ENCODE assay signal across 14 cellular contexts in genomic region chr9:110110154-110110553, GRCh38.
DNase-seq lines count a peak whose midpoint lies in the region; ATAC-seq and TF ChIP-seq lines count a peak whose summit lies in the region.
"Had no signal": no experiment of that assay in that cellular context is flagged by ENCODE, and none has a peak within 500 bp of the region (broad histone marks: within the 10 kb centered on the region; RNA-seq: fewer than 3 reads in every experiment).

No MANE protein-coding gene starts in this region.

- no peaks in the 10 kb centered on the region for H3K36me3 ChIP-seq in vagina
- no peaks in the 10 kb centered on the region for H3K36me3 ChIP-seq in HAP-1 (replicated peaks)
- H3K36me3 ChIP-seq: tibial nerve had no signal

- H3K4me1 ChIP-seq in vagina (peaks cover 2% of the 10 kb centered on the region), HAP-1 (no peaks in the 10 kb centered on the region)

- DNase-seq in chondrocyte (ENCODE audit: low spot score): no peak
- no peak for DNase-seq in vagina (ENCODE audit: extremely low spot score in 2 of 2)
- no peak for DNase-seq in HAP-1 (ENCODE audit: low spot score in 2 of 2)
- no peak for DNase-seq in caudate nucleus (lab: John Stamatoyannopoulos, UW)
- DNase-seq in head of caudate nucleus: no peak
- DNase-seq: activated CD4-positive, alpha-beta memory T cell treated with anti-CD3 and anti-CD28 coated beads, Interleukin-2, amount 10 ng/mL, durations not matched to agents 7 days and 5 days; hippocampal formation; mesendoderm; NCI-H446 treated with DMSO at 0.1 percent for 48 hours had no signal

- ATAC-seq in GM18868 (IDR thresholded peaks at IDR 0.05; ENCODE audit: unreplicated experiment): peak; percentile 84
- peak; percentile 95 for ATAC-seq in GM21576 (IDR thresholded peaks at IDR 0.05; ENCODE audit: unreplicated experiment)
- ATAC-seq in HG03342 (IDR thresholded peaks at IDR 0.05; ENCODE audit: unreplicated experiment): peak; percentile 81

- H3K27me3 Mint-ChIP-seq in chondrocyte (ENCODE audit: low read depth): no peaks in the 10 kb centered on the region
- H3K27me3 Mint-ChIP-seq: activated CD4-positive, alpha-beta memory T cell treated with anti-CD3 and anti-CD28 coated beads, Interleukin-2, amount 10 ng/mL, durations not matched to agents 7 days and 5 days had no signal

- H3K4me3 Mint-ChIP-seq in chondrocyte (ENCODE audit: unreplicated experiment): no peak overlapping the region
- H3K4me3 Mint-ChIP-seq: activated CD4-positive, alpha-beta memory T cell treated with anti-CD3 and anti-CD28 coated beads, Interleukin-2, amount 10 ng/mL, durations not matched to agents 7 days and 5 days had no signal

- in situ Hi-C loops in HAP-1 (cut with MboI; ENCODE audit: low sequenced_read_pairs): no loop called here

- no peak overlapping the region for H3K27ac ChIP-seq in vagina
- no peak overlapping the region for H3K27ac ChIP-seq in caudate nucleus (ENCODE audit: low read depth, low read length)
- H3K27ac ChIP-seq: SK-N-MC, tibial nerve had no signal

- peak overlapping the region; percentile 32 for H3K27ac Mint-ChIP-seq in chondrocyte (ENCODE audit: unreplicated experiment)
- H3K27ac Mint-ChIP-seq: activated CD4-positive, alpha-beta memory T cell treated with anti-CD3 and anti-CD28 coated beads, Interleukin-2, amount 10 ng/mL, durations not matched to agents 7 days and 5 days had no signal

- intact Hi-C loops in vagina (cut with DNase I) (no loop called here), head of caudate nucleus (cut with DNase I) (no loop called here)

- no peaks in the 10 kb centered on the region for H3K9me3 ChIP-seq in vagina
- H3K9me3 ChIP-seq in HAP-1: no peaks in the 10 kb centered on the region
- H3K9me3 ChIP-seq: tibial nerve had no signal

- H3K9me3 Mint-ChIP-seq in chondrocyte (ENCODE audit: low read depth): no peaks in the 10 kb centered on the region
- H3K9me3 Mint-ChIP-seq: activated CD4-positive, alpha-beta memory T cell treated with anti-CD3 and anti-CD28 coated beads, Interleukin-2, amount 10 ng/mL, durations not matched to agents 7 days and 5 days had no signal

- peaks cover 34% of the 10 kb centered on the region for H3K4me1 Mint-ChIP-seq in chondrocyte (ENCODE audit: low read depth)
- H3K4me1 Mint-ChIP-seq: activated CD4-positive, alpha-beta memory T cell treated with anti-CD3 and anti-CD28 coated beads, Interleukin-2, amount 10 ng/mL, durations not matched to agents 7 days and 5 days had no signal

- H3K36me3 Mint-ChIP-seq in chondrocyte (ENCODE audit: low read depth): no peaks in the 10 kb centered on the region

- H3K4me3 ChIP-seq in vagina (no peak overlapping the region), HAP-1 (no peak overlapping the region)
- H3K4me3 ChIP-seq: SK-N-MC, tibial nerve had no signal

- TF ChIP-seq POLR2A in vagina (IDR thresholded peaks at IDR 0.05): no peak

- H3K27me3 ChIP-seq in vagina (no peaks in the 10 kb centered on the region), HAP-1 (ENCODE audit: low read depth) (no peaks in the 10 kb centered on the region)
- H3K27me3 ChIP-seq: tibial nerve had no signal

- TF ChIP-seq CTCF in chondrocyte (IDR thresholded peaks at IDR 0.05): no peak
- no peak for TF ChIP-seq CTCF in vagina (IDR thresholded peaks at IDR 0.05)
